ENCODE assay signal across 8 cellular contexts in the genomic region with DNA sequence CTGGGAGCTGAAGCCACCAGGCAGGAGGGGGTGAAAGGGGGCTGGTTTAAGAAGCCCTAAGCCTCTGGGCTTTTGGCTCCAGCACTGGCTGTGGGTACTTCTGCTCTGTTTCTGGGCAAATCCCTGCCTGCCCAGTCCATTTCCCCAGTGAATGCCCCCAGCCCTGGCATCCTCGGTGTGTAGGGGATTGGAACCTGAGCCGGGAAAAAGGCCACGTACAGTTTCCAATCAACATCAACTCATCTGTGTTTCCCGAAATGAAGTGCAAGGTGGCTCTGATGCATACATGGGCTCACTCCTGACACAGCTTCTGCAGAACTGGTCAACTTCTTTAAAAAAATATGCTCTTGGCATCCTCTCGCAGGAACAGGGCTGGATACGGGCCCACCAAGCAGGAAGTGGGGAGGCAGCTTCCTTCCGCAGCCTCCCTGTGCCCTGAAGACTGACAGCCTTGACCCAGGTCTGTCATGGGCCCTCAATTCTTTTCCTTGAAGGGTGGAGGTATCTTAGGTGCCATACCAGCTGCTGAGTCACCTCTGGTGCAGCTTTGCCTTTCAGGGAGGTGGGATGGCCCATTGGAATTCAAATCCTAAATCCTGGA.
DNase-seq lines count a peak whose midpoint lies in the region; ATAC-seq, FAIRE-seq and TF ChIP-seq lines count a peak whose summit lies in the region.

No MANE protein-coding gene starts in this region.

- H3K27ac ChIP-seq in BLaER1 (peak overlapping the region; percentile 83), heart left ventricle (peak overlapping the region; percentile 38 to 89 (median 66)), subcutaneous abdominal adipose tissue (ENCODE audit: low read depth, low read length) (peak overlapping the region; percentile 97)

- WGBS in heart left ventricle, 4 donors = 36 to 45% (median 38%) methylated on average over 7 of the region's 7 CpGs

- TF ChIP-seq POLR2A in heart left ventricle (IDR thresholded peaks at IDR 0.05) = no peak

- no peak for FAIRE-seq in D721Med (lab: Jason Lieb, UNC)

- peak overlapping the region; percentile 95 for H3K4me2 ChIP-seq in BLaER1

- DNase-seq in NT2/D1 (ENCODE audit: low read depth, low spot score) (no peak), heart left ventricle (peak in 1 of 5 donors; percentile 44), islet precursor cell (no peak), D721Med (ENCODE audit: insufficient read length, low spot score) (no peak), HCEC 1CT (no peak)

- ATAC-seq in GM21360 (IDR thresholded peaks at IDR 0.05; ENCODE audit: unreplicated experiment) (peak; percentile 14), heart left ventricle (peak in 2 of 4 donors; percentile 15 to 17)

- intact Hi-C loops in heart left ventricle (cut with DNase I) = loop anchor here in 7 of 10 donors (5.0 to 10.0 kb wide), 7 partner anchors 71 to 184 kb away; a partner anchor contains a TSS

- H4K20me1 ChIP-seq in BLaER1 = peaks cover 42% of the 10 kb centered on the region

- H3K9me3 ChIP-seq in BLaER1 (no peaks in the 10 kb centered on the region), NT2/D1 (ENCODE audit: insufficient read depth, low read length) (no peaks in the 10 kb centered on the region), heart left ventricle (no peaks in the 10 kb centered on the region), subcutaneous abdominal adipose tissue (ENCODE audit: control insufficient read depth in 5 of 5, low read length in 5 of 5) (no peaks in the 10 kb centered on the region)

- H3K27me3 ChIP-seq in BLaER1 (no peaks in the 10 kb centered on the region), NT2/D1 (ENCODE audit: insufficient read depth, insufficient read length) (no peaks in the 10 kb centered on the region), heart left ventricle (no peaks in the 10 kb centered on the region), subcutaneous abdominal adipose tissue (ENCODE audit: control insufficient read depth in 5 of 5, insufficient read depth in 4 of 5, low read length in 5 of 5) (no peaks in the 10 kb centered on the region)

- H3K4me1 ChIP-seq in BLaER1 (peaks cover 72% of the 10 kb centered on the region), NT2/D1 (ENCODE audit: insufficient read depth, insufficient read length) (peaks cover 20% of the 10 kb centered on the region), heart left ventricle (peaks cover 14 to 59% (median 37%) of the 10 kb centered on the region in 12 donors), subcutaneous abdominal adipose tissue (ENCODE audit: control insufficient read depth in 5 of 5, insufficient read depth in 5 of 5, low read length in 5 of 5) (peaks cover 26 to 84% (median 69%) of the 10 kb centered on the region in 5 donors)

- H3K4me3 ChIP-seq in BLaER1 (peak overlapping the region; percentile 45), NT2/D1 (ENCODE audit: insufficient read length, low read depth) (no peak overlapping the region), heart left ventricle (peak overlapping the region in 2 of 12 donors; percentile 1), subcutaneous abdominal adipose tissue (ENCODE audit: low read depth in 1 of 5, low read length in 5 of 5) (peak overlapping the region; percentile 5 to 51 (median 11))

- no peak for TF ChIP-seq CTCF in heart left ventricle (IDR thresholded peaks at IDR 0.05)
- TF ChIP-seq CTCF in D721Med (IDR thresholded peaks at IDR 0.05; ENCODE audit: insufficient read depth, missing control alignments) = no peak

- H3K36me3 ChIP-seq in BLaER1 (peaks cover 16% of the 10 kb centered on the region), NT2/D1 (ENCODE audit: insufficient read depth, insufficient read length, low read length) (peaks cover 26% of the 10 kb centered on the region), heart left ventricle (peaks cover 0 to 21% (median 13%) of the 10 kb centered on the region in 9 donors), subcutaneous abdominal adipose tissue (ENCODE audit: control insufficient read depth in 5 of 5, insufficient read depth in 5 of 5, low read length in 5 of 5) (peaks cover 0 to 12% (median 9%) of the 10 kb centered on the region in 5 donors)

- peak overlapping the region; percentile 70 for H3K9ac ChIP-seq in BLaER1
- H3K9ac ChIP-seq in NT2/D1 (ENCODE audit: insufficient read length, low read depth) = peak overlapping the region; percentile 57
- H3K9ac ChIP-seq in subcutaneous abdominal adipose tissue (ENCODE audit: low read length in 5 of 5) = peak overlapping the region; percentile 52 to 70 (median 63)
